Comparison of ENCODE assay signal across 1 cellular context in genomic region chr19:35202722-35203674, GRCh38.
TF ChIP-seq lines count a peak whose summit lies in the region.

No MANE protein-coding gene starts in this region.

TF ChIP-seq in HEK293, 187 proteins besides CTCF, POLR2A, EP300 and RAD21 (continued from another document):
- TF ChIP-seq ZSCAN4 (tag by site-specific recombination; IDR thresholded peaks at IDR 0.05), result no peak
- TF ChIP-seq ZNF16 (tag by site-specific recombination; IDR thresholded peaks at IDR 0.05; ENCODE audit: low read depth), result no peak
- TF ChIP-seq ZNF629 (tag by site-specific recombination; IDR thresholded peaks at IDR 0.05), result no peak
- no peak for TF ChIP-seq IKZF3 (tag by site-specific recombination; IDR thresholded peaks at IDR 0.05)
- TF ChIP-seq SALL2 (tag by site-specific recombination; IDR thresholded peaks at IDR 0.05; ENCODE audit: borderline replicate concordance), result no peak
- no peak for TF ChIP-seq SCRT1 (tag by site-specific recombination; IDR thresholded peaks at IDR 0.05; ENCODE audit: borderline replicate concordance)
- TF ChIP-seq ATF2 (tag by site-specific recombination; IDR thresholded peaks at IDR 0.05; ENCODE audit: low read depth), result no peak
- peak; percentile 96 for TF ChIP-seq SP7 (tag by site-specific recombination; IDR thresholded peaks at IDR 0.05)
- no peak for TF ChIP-seq ZNF561 (tag by site-specific recombination; IDR thresholded peaks at IDR 0.05; ENCODE audit: borderline replicate concordance)
- TF ChIP-seq INSM2 (tag by site-specific recombination; IDR thresholded peaks at IDR 0.05), result no peak
- TF ChIP-seq ZNF335 (tag by site-specific recombination; conservative IDR thresholded peaks at IDR 0.05), result peak; percentile 44
- TF ChIP-seq ZNF211 (tag by site-specific recombination; IDR thresholded peaks at IDR 0.05; ENCODE audit: low read depth), result no peak
- 0 out of 2 replicates have a peak, but pooled peaks have one; percentile 22 for TF ChIP-seq ZNF362 (tag by site-specific recombination; IDR thresholded peaks at IDR 0.05)
- TF ChIP-seq ZSCAN16 (tag by site-specific recombination; IDR thresholded peaks at IDR 0.05), result no peak
- TF ChIP-seq SP2 (tag by site-specific recombination; IDR thresholded peaks at IDR 0.05), result peak; percentile 58
- no peak for TF ChIP-seq REPIN1 (tag by site-specific recombination; IDR thresholded peaks at IDR 0.05; ENCODE audit: low read depth)
- TF ChIP-seq PRDM6 (tag by site-specific recombination; IDR thresholded peaks at IDR 0.05), result peak; percentile 40; the same call in 1 of the 2 replicates
- TF ChIP-seq ZNF266 (tag by site-specific recombination; IDR thresholded peaks at IDR 0.05; ENCODE audit: low read depth), result no peak
- TF ChIP-seq ZBTB17 (tag by site-specific recombination; IDR thresholded peaks at IDR 0.05), result no peak
- TF ChIP-seq HOXA7 (CRISPR knock-in tag; IDR thresholded peaks at IDR 0.05; ENCODE audit: borderline replicate concordance), result no peak
- 0 out of 2 replicates have a peak, but pooled peaks have one; percentile 31 for TF ChIP-seq ZNF184 (tag by site-specific recombination; IDR thresholded peaks at IDR 0.05)
- TF ChIP-seq FEZF1 (tag by site-specific recombination; IDR thresholded peaks at IDR 0.05), result no peak
